Comparison of ENCODE assay signal across 29 cellular contexts in the genomic region with DNA sequence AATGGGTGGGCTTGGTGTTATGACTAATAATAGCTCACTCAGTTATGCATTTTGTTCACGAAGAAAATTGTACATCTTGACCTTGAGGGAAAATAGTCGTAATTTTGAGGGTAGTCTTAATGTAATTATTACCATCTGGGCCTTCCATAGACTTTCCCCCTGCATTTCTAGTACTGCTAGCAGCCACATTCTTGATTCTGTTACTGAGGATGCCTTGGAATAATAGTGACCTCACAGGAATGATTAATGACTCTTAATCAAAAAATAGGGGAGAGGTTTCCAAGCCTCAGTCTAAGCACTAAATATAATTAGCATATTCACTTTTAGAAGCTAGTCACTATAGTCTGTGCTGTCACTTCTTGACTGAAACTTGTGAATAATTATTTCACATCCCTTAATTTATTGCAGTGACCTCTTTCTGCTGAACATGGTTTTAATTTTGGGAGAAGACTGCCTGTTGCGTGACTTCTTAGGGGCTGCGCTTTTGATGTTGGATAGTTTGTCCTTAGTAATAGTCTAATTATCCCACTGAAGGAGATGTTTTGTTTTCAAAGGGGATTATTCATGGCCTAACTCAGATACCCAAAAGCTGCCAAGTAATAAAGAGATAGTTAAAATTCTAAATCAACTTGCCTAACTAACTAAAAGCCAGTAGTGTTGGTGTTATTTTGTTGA.
DNase-seq lines count a peak whose midpoint lies in the region; ATAC-seq and TF ChIP-seq lines count a peak whose summit lies in the region.
"Had no signal": no experiment of that assay in that cellular context is flagged by ENCODE, and none has a peak within 500 bp of the region (broad histone marks: within the 10 kb centered on the region; RNA-seq: fewer than 3 reads in every experiment).

No MANE protein-coding gene starts in this region.

- no peak overlapping the region for H3K27ac Mint-ChIP-seq in activated CD8-positive, alpha-beta T cell treated with anti-CD3 and anti-CD28 coated beads for 36 hours
- H3K27ac Mint-ChIP-seq: activated B cell treated with CpG ODN at 0.5 μM for 24 hours; activated CD8-positive, alpha-beta memory T cell treated with anti-CD3 and anti-CD28 coated beads, Interleukin-2, amount 10 ng/mL, durations not matched to agents 7 days and 5 days; activated T-cell treated with anti-CD3 and anti-CD28 coated beads, Interleukin-2, amount 50 U/mL, for 72 hours; CD8-positive, alpha-beta T cell; H9; naive thymus-derived CD4-positive, alpha-beta T cell had no signal

- peaks cover 2% of the 10 kb centered on the region for H3K9me3 Mint-ChIP-seq in activated CD8-positive, alpha-beta T cell treated with anti-CD3 and anti-CD28 coated beads for 36 hours
- H3K9me3 Mint-ChIP-seq: activated B cell treated with CpG ODN at 0.5 μM for 24 hours; activated T-cell treated with anti-CD3 and anti-CD28 coated beads, Interleukin-2, amount 50 U/mL, for 72 hours; brain; CD8-positive, alpha-beta T cell had no signal

- no peak overlapping the region for H3K4me3 ChIP-seq in foreskin fibroblast (ENCODE audit: low read depth in 1 of 2, low read length in 2 of 2)
- H3K4me3 ChIP-seq: heart right ventricle, K562, skin epidermis, upper lobe of left lung had no signal

- no peak for TF ChIP-seq CTCF in foreskin fibroblast (IDR thresholded peaks at IDR 0.05; ENCODE audit: low read depth, low read length)
- no peak for TF ChIP-seq CTCF in activated CD8-positive, alpha-beta T cell treated with anti-CD3 and anti-CD28 coated beads for 36 hours (IDR thresholded peaks at IDR 0.05)

- no peak for ATAC-seq in HG03469 (IDR thresholded peaks at IDR 0.05; ENCODE audit: unreplicated experiment)
- no peak for ATAC-seq in activated CD8-positive, alpha-beta T cell treated with anti-CD3 and anti-CD28 coated beads for 36 hours
- ATAC-seq: activated CD8-positive, alpha-beta memory T cell treated with anti-CD3 and anti-CD28 coated beads, Interleukin-2, amount 10 ng/mL, durations not matched to agents 7 days and 5 days; activated T-cell treated with anti-CD3 and anti-CD28 coated beads, Interleukin-2, amount 50 U/mL, for 72 hours; CD8-positive, alpha-beta T cell; foreskin keratinocyte; heart right ventricle; K562; naive thymus-derived CD4-positive, alpha-beta T cell had no signal

- intact Hi-C loops in activated CD8-positive, alpha-beta T cell treated with anti-CD3 and anti-CD28 coated beads for 36 hours (cut with micrococcal nuclease), result no loop called here

- POLR2A ChIA-PET in activated CD8-positive, alpha-beta T cell treated with anti-CD3 and anti-CD28 coated beads for 36 hours (lab: Charles Lee), result no interaction called here

- H3K4me1 Mint-ChIP-seq in activated CD8-positive, alpha-beta T cell treated with anti-CD3 and anti-CD28 coated beads for 36 hours (ENCODE audit: low read depth), result no peaks in the 10 kb centered on the region
- H3K4me1 Mint-ChIP-seq: activated B cell treated with CpG ODN at 0.5 μM for 24 hours; activated CD8-positive, alpha-beta memory T cell treated with anti-CD3 and anti-CD28 coated beads, Interleukin-2, amount 10 ng/mL, durations not matched to agents 7 days and 5 days; naive thymus-derived CD4-positive, alpha-beta T cell had no signal

- CTCF ChIA-PET in activated CD8-positive, alpha-beta T cell treated with anti-CD3 and anti-CD28 coated beads for 36 hours (lab: Charles Lee), result interaction anchor here (0.7 kb wide), 1 partner anchor 288 kb away, joined by 3 read pairs; no protein-coding TSS in a partner anchor

- no peaks in the 10 kb centered on the region for H3K27me3 Mint-ChIP-seq in activated CD8-positive, alpha-beta T cell treated with anti-CD3 and anti-CD28 coated beads for 36 hours
- H3K27me3 Mint-ChIP-seq: activated B cell treated with CpG ODN at 0.5 μM for 24 hours; activated CD8-positive, alpha-beta memory T cell treated with anti-CD3 and anti-CD28 coated beads, Interleukin-2, amount 10 ng/mL, durations not matched to agents 7 days and 5 days; naive thymus-derived CD4-positive, alpha-beta T cell had no signal

- H3K36me3 Mint-ChIP-seq in activated CD8-positive, alpha-beta T cell treated with anti-CD3 and anti-CD28 coated beads for 36 hours (ENCODE audit: low read depth), result no peaks in the 10 kb centered on the region
- H3K36me3 Mint-ChIP-seq: activated CD8-positive, alpha-beta memory T cell treated with anti-CD3 and anti-CD28 coated beads, Interleukin-2, amount 10 ng/mL, durations not matched to agents 7 days and 5 days; brain; CD8-positive, alpha-beta T cell; naive thymus-derived CD4-positive, alpha-beta T cell had no signal

- DNase-seq in EH (ENCODE audit: low read depth) (peak; percentile 74), NCI-H69 (lab: John Stamatoyannopoulos, UW) (peak; percentile 10), foreskin fibroblast (peak; percentile 73 to 90), stromal cell of bone marrow (ENCODE audit: low read depth) (peak; percentile 26), mucosa of gallbladder (ENCODE audit: low spot score) (no peak)
- no peak for DNase-seq in activated CD8-positive, alpha-beta T cell treated with anti-CD3 and anti-CD28 coated beads for 36 hours
- DNase-seq: activated B cell treated with CpG ODN at 0.5 μM for 24 hours; activated CD4-positive, alpha-beta T cell treated with anti-CD3 and anti-CD28 coated beads, Interleukin-2, amount 50 U/mL, for 1 hour; activated CD8-positive, alpha-beta memory T cell treated with anti-CD3 and anti-CD28 coated beads, Interleukin-2, amount 10 ng/mL, durations not matched to agents 7 days and 5 days; activated naive CD4-positive, alpha-beta T cell; activated T-cell treated with anti-CD3 and anti-CD28 coated beads, Interleukin-2, amount 50 U/mL, for 72 hours; AML-193; CD8-positive, alpha-beta T cell; cerebellar nuclear complex; foreskin keratinocyte; H9; heart right ventricle; mesendoderm; naive thymus-derived CD4-positive, alpha-beta T cell; NCI-H1105; NCI-H1930; NCI-H526 treated with DMSO at 0.1 percent for 48 hours; stimulated activated CD4-positive, alpha-beta T cell treated with anti-CD3 and anti-CD28 coated beads, Interleukin-2, amount 100 ng/mL, for 24 hours; T-helper 1 cell; upper lobe of left lung had no signal

- no peak overlapping the region for H3K4me3 Mint-ChIP-seq in activated CD8-positive, alpha-beta T cell treated with anti-CD3 and anti-CD28 coated beads for 36 hours
- H3K4me3 Mint-ChIP-seq: activated B cell treated with CpG ODN at 0.5 μM for 24 hours; activated CD8-positive, alpha-beta memory T cell treated with anti-CD3 and anti-CD28 coated beads, Interleukin-2, amount 10 ng/mL, durations not matched to agents 7 days and 5 days; activated T-cell treated with anti-CD3 and anti-CD28 coated beads, Interleukin-2, amount 50 U/mL, for 72 hours; brain; CD8-positive, alpha-beta T cell; H9; naive thymus-derived CD4-positive, alpha-beta T cell had no signal

Comparison
In these comparisons a context has a peak if more than half of its experiments do, and no peak if none do; other contexts are left out.
1. DNase-seq: peak in EH (single experiment), NCI-H69 (single experiment), foreskin fibroblast (2 of 2) and stromal cell of bone marrow (single experiment); none in mucosa of gallbladder (single experiment) and activated CD8-positive, alpha-beta T cell treated with anti-CD3 and anti-CD28 coated beads for 36 hours (single experiment).